1 cellular context compared by ENCODE assay signal in the genomic region with DNA sequence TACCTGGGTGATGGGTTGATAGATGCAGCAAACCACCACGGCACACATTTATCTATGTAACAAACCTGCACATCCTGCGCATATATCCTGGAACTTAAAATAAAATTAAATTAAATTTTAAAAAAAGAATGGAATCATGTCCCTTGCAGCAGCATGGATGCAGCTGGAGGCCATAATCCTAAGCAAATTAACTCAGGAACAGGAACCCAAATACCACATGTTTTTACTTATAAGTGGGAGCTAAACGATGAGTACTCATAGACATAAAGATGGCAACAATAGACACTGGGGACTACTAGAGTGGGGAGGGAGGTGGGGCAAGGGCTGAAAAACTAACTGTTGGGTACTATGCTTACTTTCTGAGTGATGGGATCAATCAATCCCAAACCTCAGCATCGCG.
TF ChIP-seq lines count a peak whose summit lies in the region.

No MANE protein-coding gene starts in this region.

TF ChIP-seq in endothelial cell of umbilical vein, 7 proteins besides CTCF, POLR2A, EP300 and RAD21:
- TF ChIP-seq EZH2 (IDR thresholded peaks at IDR 0.05; ENCODE audit: borderline replicate concordance, low read depth, low read length, severe bottlenecking) (no peak), JUN (IDR thresholded peaks at IDR 0.05; ENCODE audit: borderline replicate concordance, insufficient read depth, insufficient read length, low read depth) (no peak), MYC (IDR thresholded peaks at IDR 0.05; ENCODE audit: low read depth, low read length) (no peak), POLR2AphosphoS5 (IDR thresholded peaks at IDR 0.05; ENCODE audit: insufficient read depth, low read depth, low read length) (no peak), FOS (IDR thresholded peaks at IDR 0.05; ENCODE audit: borderline replicate concordance, insufficient read depth, low read length) (no peak), GATA2 (IDR thresholded peaks at IDR 0.05; ENCODE audit: insufficient read depth, insufficient read length, low read depth, low read length) (no peak)
- TF ChIP-seq, protein P1, sequence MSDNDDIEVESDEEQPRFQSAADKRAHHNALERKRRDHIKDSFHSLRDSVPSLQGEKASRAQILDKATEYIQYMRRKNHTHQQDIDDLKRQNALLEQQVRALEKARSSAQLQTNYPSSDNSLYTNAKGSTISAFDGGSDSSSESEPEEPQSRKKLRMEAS (IDR thresholded peaks at IDR 0.05; ENCODE audit: insufficient read depth, insufficient read length), result no peak
